ENCODE assay signal across 8 cellular contexts in the genomic region with DNA sequence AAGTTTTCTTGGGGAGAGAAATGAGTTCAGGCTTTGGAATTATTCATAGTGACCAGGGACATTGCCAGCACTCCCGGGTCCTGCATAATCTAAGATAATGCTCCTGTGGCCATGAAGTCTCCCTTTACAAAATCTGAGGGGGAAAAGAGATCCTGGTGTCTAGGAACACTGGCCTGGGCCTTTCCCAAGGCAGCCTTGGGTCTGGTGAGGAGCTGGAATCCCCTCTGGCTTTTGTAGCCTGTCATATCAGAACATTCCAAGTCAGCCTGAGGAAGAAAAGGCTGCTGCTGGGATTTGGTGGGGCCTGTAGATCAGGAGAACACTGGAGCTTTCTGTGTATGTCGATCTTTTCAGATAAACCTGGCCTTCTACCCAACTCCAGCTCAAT. TPM values are rescaled to one million over a fixed set of nuclear protein-coding genes. Genes with fewer than 3 reads are reported as not detected.
DNase-seq lines count a peak whose midpoint lies in the region; ATAC-seq and TF ChIP-seq lines count a peak whose summit lies in the region.

No MANE protein-coding gene starts in this region.

- no peaks in the 10 kb centered on the region for H3K36me3 Mint-ChIP-seq in activated CD8-positive, alpha-beta memory T cell treated with anti-CD3 and anti-CD28 coated beads, Interleukin-2, amount 10 ng/mL, durations not matched to agents 7 days and 5 days
- no peaks in the 10 kb centered on the region for H3K36me3 Mint-ChIP-seq in activated naive CD8-positive, alpha-beta T cell treated with anti-CD3 and anti-CD28 coated beads for 36 hours

- intact Hi-C loops in tibial artery (cut with DNase I; ENCODE audit: low total_unique reads): no loop called here

- H3K27me3 Mint-ChIP-seq in activated CD8-positive, alpha-beta memory T cell treated with anti-CD3 and anti-CD28 coated beads, Interleukin-2, amount 10 ng/mL, durations not matched to agents 7 days and 5 days: no peaks in the 10 kb centered on the region
- H3K27me3 Mint-ChIP-seq in activated naive CD8-positive, alpha-beta T cell treated with anti-CD3 and anti-CD28 coated beads for 36 hours: no peaks in the 10 kb centered on the region

- H3K4me3 ChIP-seq in lung (no peak overlapping the region), tibial artery (no peak overlapping the region)

- H3K4me1 ChIP-seq in lung (ENCODE audit: control insufficient read depth in 2 of 2, insufficient read depth in 2 of 2, low read length in 2 of 2) (peaks cover 3 to 14% of the 10 kb centered on the region in 2 donors), tibial artery (peaks cover 3 to 37% (median 28%) of the 10 kb centered on the region in 4 donors)

- H3K27ac Mint-ChIP-seq in activated CD8-positive, alpha-beta memory T cell treated with anti-CD3 and anti-CD28 coated beads, Interleukin-2, amount 10 ng/mL, durations not matched to agents 7 days and 5 days: peak overlapping the region; percentile 98
- H3K27ac Mint-ChIP-seq in activated naive CD8-positive, alpha-beta T cell treated with anti-CD3 and anti-CD28 coated beads for 36 hours: peak overlapping the region; percentile 98

- H3K9me3 Mint-ChIP-seq in activated CD8-positive, alpha-beta memory T cell treated with anti-CD3 and anti-CD28 coated beads, Interleukin-2, amount 10 ng/mL, durations not matched to agents 7 days and 5 days (ENCODE audit: low read depth): no peaks in the 10 kb centered on the region
- H3K9me3 Mint-ChIP-seq in activated naive CD8-positive, alpha-beta T cell treated with anti-CD3 and anti-CD28 coated beads for 36 hours: no peaks in the 10 kb centered on the region

- DNase-seq in activated CD8-positive, alpha-beta memory T cell treated with anti-CD3 and anti-CD28 coated beads, Interleukin-2, amount 10 ng/mL, durations not matched to agents 7 days and 5 days: no peak
- DNase-seq in activated CD8-positive, alpha-beta memory T cell treated with anti-CD3 and anti-CD28 coated beads, Interleukin-2, amount 50 U/mL, for 48 hours: no peak
- no peak for DNase-seq in activated naive CD8-positive, alpha-beta T cell treated with anti-CD3 and anti-CD28 coated beads for 36 hours
- DNase-seq in lung (ENCODE audit: low spot score) (no peak), tibial artery (no peak)

- H3K27me3 ChIP-seq in lung (ENCODE audit: control insufficient read depth, insufficient read depth): no peaks in the 10 kb centered on the region
- peaks cover 0 to 3% of the 10 kb centered on the region in 2 donors for H3K27me3 ChIP-seq in tibial artery

- H3K36me3 ChIP-seq in lung (ENCODE audit: control insufficient read depth in 2 of 2, insufficient read depth in 2 of 2, low read length in 2 of 2) (no peaks in the 10 kb centered on the region), tibial artery (no peaks in the 10 kb centered on the region)

- WGBS in lung, 2 donors: 65 to 75% methylated on average over 2 of the region's 2 CpGs

- CTCF ChIA-PET in activated CD8-positive, alpha-beta memory T cell treated with anti-CD3 and anti-CD28 coated beads, Interleukin-2, amount 10 ng/mL, durations not matched to agents 7 days and 5 days (lab: Charles Lee): interaction anchor here (1.1 to 5.4 kb wide), 3 partner anchors 34 to 95 kb away, joined by 3 to 79 read pairs (median 3); a partner anchor contains a TSS

- H3K9me3 ChIP-seq in lung (ENCODE audit: control insufficient read depth in 2 of 2, insufficient read depth in 1 of 2, low read length in 1 of 2): no peaks in the 10 kb centered on the region
- no peaks in the 10 kb centered on the region for H3K9me3 ChIP-seq in tibial artery

- no peak for ATAC-seq in activated CD8-positive, alpha-beta memory T cell treated with anti-CD3 and anti-CD28 coated beads, Interleukin-2, amount 10 ng/mL, durations not matched to agents 7 days and 5 days
- ATAC-seq in lung (ENCODE audit: insufficient read depth, low FRiP score): no peak
- ATAC-seq in GM21381 (IDR thresholded peaks at IDR 0.05; ENCODE audit: unreplicated experiment): no peak
- no peak for ATAC-seq in HG02610 (IDR thresholded peaks at IDR 0.05; ENCODE audit: unreplicated experiment)
- ATAC-seq in GM18517 (IDR thresholded peaks at IDR 0.05; ENCODE audit: unreplicated experiment): no peak

- H3K27ac ChIP-seq in lung (ENCODE audit: low read depth in 1 of 2, low read length in 1 of 2): peak overlapping the region; percentile 78 to 99
- peak overlapping the region; percentile 96 to 97 for H3K27ac ChIP-seq in tibial artery

- H3K4me3 Mint-ChIP-seq in activated CD8-positive, alpha-beta memory T cell treated with anti-CD3 and anti-CD28 coated beads, Interleukin-2, amount 10 ng/mL, durations not matched to agents 7 days and 5 days: peak overlapping the region; percentile 91
- H3K4me3 Mint-ChIP-seq in activated naive CD8-positive, alpha-beta T cell treated with anti-CD3 and anti-CD28 coated beads for 36 hours: peak overlapping the region; percentile 85

- no peak for TF ChIP-seq CTCF in lung (IDR thresholded peaks at IDR 0.05; ENCODE audit: control extremely low read depth, extremely low read depth)
- no peak for TF ChIP-seq CTCF in tibial artery (IDR thresholded peaks at IDR 0.05)

- peaks cover 32% of the 10 kb centered on the region for H3K4me1 Mint-ChIP-seq in activated CD8-positive, alpha-beta memory T cell treated with anti-CD3 and anti-CD28 coated beads, Interleukin-2, amount 10 ng/mL, durations not matched to agents 7 days and 5 days
- H3K4me1 Mint-ChIP-seq in activated naive CD8-positive, alpha-beta T cell treated with anti-CD3 and anti-CD28 coated beads for 36 hours: peaks cover 35% of the 10 kb centered on the region

RNA-seq across cellular contexts. Expression of a gene that starts 1.6 kb away (rescaled TPM):
- 100 to 1,000 TPM in 1 of 2 experiments, 10 to 100 TPM in 1; 92.4 to 112 TPM for total RNA-seq in activated CD8-positive, alpha-beta memory T cell treated with anti-CD3 and anti-CD28 coated beads, Interleukin-2, amount 10 ng/mL, durations not matched to agents 7 days and 5 days
- 10 to 100 TPM; 75.6 to 78.4 TPM for total RNA-seq in activated naive CD8-positive, alpha-beta T cell treated with anti-CD3 and anti-CD28 coated beads for 36 hours
- 100 to 1,000 TPM in 1 of 2 donors, 10 to 100 TPM in 1; 71.2 to 119 TPM for total RNA-seq in lung
- 10 to 100 TPM; 16.1 to 28.9 TPM for polyA plus RNA-seq in lung
